Comparison of ENCODE assay signal across 12 cellular contexts in the genomic region with DNA sequence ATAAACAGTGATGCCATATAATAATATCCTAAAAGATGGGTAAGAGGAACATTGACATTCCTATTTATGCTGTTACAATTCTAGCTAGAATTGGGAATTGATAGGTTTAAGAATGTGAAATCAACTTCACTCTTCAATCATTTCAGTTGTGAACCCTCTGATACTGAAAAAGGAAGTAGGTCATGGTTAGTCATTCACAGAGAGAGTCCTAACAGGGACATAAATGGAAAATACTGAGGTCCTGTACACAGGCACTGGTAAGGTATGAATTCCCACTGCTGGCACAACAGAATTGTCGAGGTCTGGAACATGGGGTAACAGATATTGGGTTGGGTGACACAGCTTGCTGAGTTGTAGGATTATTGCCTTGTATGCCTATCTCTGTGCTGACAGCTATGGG.
A peak's percentile ranks its signal among the peaks of the same experiment; 100 is the strongest.
DNase-seq lines count a peak whose midpoint lies in the region; ATAC-seq and TF ChIP-seq lines count a peak whose summit lies in the region.
"Had no signal": no experiment of that assay in that cellular context is flagged by ENCODE, and none has a peak within 500 bp of the region (broad histone marks: within the 10 kb centered on the region; RNA-seq: fewer than 3 reads in every experiment).

No MANE protein-coding gene starts in this region.

- H3K36me3 Mint-ChIP-seq in osteocyte (ENCODE audit: unreplicated experiment): no peaks in the 10 kb centered on the region

- TF ChIP-seq CTCF in osteocyte (IDR thresholded peaks at IDR 0.05): no peak

- no peak overlapping the region for H3K4me3 Mint-ChIP-seq in osteocyte (ENCODE audit: unreplicated experiment)

- DNase-seq in kidney tubule cell (ENCODE audit: low spot score): peak; percentile 16
- DNase-seq in dermis blood vessel endothelial cell: no peak
- no peak for DNase-seq in NCI-H446 treated with DMSO at 0.1 percent for 48 hours (lab: John Stamatoyannopoulos, UW)
- DNase-seq in osteocyte (ENCODE audit: extremely low spot score, unreplicated experiment): no peak
- DNase-seq: activated CD8-positive, alpha-beta memory T cell treated with anti-CD3 and anti-CD28 coated beads, Interleukin-2, amount 50 U/mL, for 48 hours; effector memory CD4-positive, alpha-beta T cell; MG63; NCI-H446; retina had no signal

- no peaks in the 10 kb centered on the region for H3K9me3 Mint-ChIP-seq in osteocyte (ENCODE audit: unreplicated experiment)

- ATAC-seq in GM19043 (IDR thresholded peaks at IDR 0.05; ENCODE audit: low read depth, unreplicated experiment): peak; percentile 77
- ATAC-seq in GM21717 (IDR thresholded peaks at IDR 0.05; ENCODE audit: unreplicated experiment): peak; percentile 86
- ATAC-seq in HG03135 (IDR thresholded peaks at IDR 0.05; ENCODE audit: unreplicated experiment): peak; percentile 91

- H3K27me3 Mint-ChIP-seq in osteocyte (ENCODE audit: unreplicated experiment): no peaks in the 10 kb centered on the region

- peaks cover 4% of the 10 kb centered on the region for H3K4me1 Mint-ChIP-seq in osteocyte (ENCODE audit: unreplicated experiment)

- no peak overlapping the region for H3K27ac Mint-ChIP-seq in osteocyte (ENCODE audit: unreplicated experiment)
